ENCODE assay signal across 8 cellular contexts in the genomic region with DNA sequence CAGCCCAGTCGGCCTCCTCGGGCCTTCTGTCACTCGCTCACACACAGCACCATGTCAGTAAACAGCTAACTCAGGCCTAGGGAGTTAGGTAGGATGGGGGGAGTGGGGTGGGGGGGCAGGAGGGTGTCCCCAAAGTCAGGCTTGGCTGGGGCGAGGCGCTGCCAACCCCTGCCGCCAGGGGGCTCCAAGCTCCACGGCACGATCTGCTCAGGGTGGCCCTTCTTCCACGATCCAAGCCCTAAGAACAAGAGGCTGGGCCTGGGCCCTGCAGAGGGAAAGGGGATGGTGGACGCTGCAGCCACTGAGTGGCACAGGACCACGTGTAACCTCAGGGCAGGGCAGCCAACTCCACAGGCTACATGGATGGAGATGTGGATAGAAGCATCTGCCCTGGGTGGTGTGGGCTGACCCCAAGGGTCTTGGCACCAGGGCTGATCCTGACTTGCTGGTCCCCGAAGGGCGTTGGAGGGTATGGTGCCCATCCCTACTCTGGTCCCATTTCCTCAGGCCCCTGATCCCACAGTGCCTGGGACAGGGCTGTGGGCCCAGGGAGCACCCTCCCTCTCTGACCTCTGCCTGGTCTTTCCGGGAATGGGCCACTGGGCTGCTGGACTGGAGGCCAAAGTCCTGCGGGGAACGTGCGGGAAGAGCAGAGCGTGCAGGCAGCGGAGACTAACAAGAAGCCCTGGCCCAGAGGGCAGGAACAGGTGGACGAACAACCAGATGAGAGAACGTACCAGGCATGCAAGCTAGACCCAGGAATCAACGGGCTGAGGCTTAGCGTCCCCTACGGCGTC. TPM values are rescaled to one million over a fixed set of nuclear protein-coding genes. Genes with fewer than 3 reads are reported as not detected.
DNase-seq lines count a peak whose midpoint lies in the region; ATAC-seq and TF ChIP-seq lines count a peak whose summit lies in the region.

No MANE protein-coding gene starts in this region.

- H3K36me3 ChIP-seq in lower lobe of right lung, result peaks cover 66% of the 10 kb centered on the region

- peak; percentile 76 for DNase-seq in DMS 273 (lab: John Stamatoyannopoulos, UW; ENCODE audit: unreplicated experiment)
- no peak for DNase-seq in DMS 273 treated with DMSO at 0.1 percent for 48 hours (lab: John Stamatoyannopoulos, UW)
- peak; percentile 76 for DNase-seq in NB4 (ENCODE audit: low read depth)
- peak; percentile 83 for DNase-seq in activated CD4-positive, alpha-beta T cell treated with anti-CD3 and anti-CD28 coated beads, Interleukin-2, amount 50 U/mL, for 1 hour
- DNase-seq in lower lobe of right lung, result peak; percentile 81
- peak; percentile 70 for DNase-seq in stimulated activated CD8-positive, alpha-beta memory T cell treated with anti-CD3 and anti-CD28 coated beads, Interleukin-15, amount 100 ng/mL, for 24 hours (ENCODE audit: low read depth)

- peak; percentile 82 for ATAC-seq in lower lobe of right lung
- ATAC-seq in GM21367 (IDR thresholded peaks at IDR 0.05; ENCODE audit: unreplicated experiment), result no peak

- intact Hi-C loops in lower lobe of right lung (cut with DNase I), result no loop called here

- peak overlapping the region; percentile 54 for H3K27ac ChIP-seq in cingulate gyrus (ENCODE audit: low read depth, low read length)
- H3K27ac ChIP-seq in lower lobe of right lung, result no peak overlapping the region

- no peak for TF ChIP-seq POLR2A in NB4 (IDR thresholded peaks at IDR 0.05; ENCODE audit: extremely low read depth, insufficient read length)

- no peak overlapping the region for H3K4me3 ChIP-seq in NB4 (ENCODE audit: low read depth, low read length)
- no peak overlapping the region for H3K4me3 ChIP-seq in lower lobe of right lung

- peaks cover 13% of the 10 kb centered on the region for H3K4me1 ChIP-seq in lower lobe of right lung

- no peaks in the 10 kb centered on the region for H3K27me3 ChIP-seq in lower lobe of right lung (ENCODE audit: low read depth)

- TF ChIP-seq CTCF in NB4 (IDR thresholded peaks at IDR 0.05; ENCODE audit: low read depth, low read length), result peak; percentile 72
- peak; percentile 96 for TF ChIP-seq CTCF in lower lobe of right lung (IDR thresholded peaks at IDR 0.05)

- H3K9me3 ChIP-seq in lower lobe of right lung, result no peaks in the 10 kb centered on the region

RNA-seq across cellular contexts. Expression of gene TXNRD2, which starts 29.1 kb away (rescaled TPM):
- total RNA-seq in lower lobe of right lung, result 47.5 TPM

RNA-seq across cellular contexts. Expression of gene COMT, which starts 29.1 kb away (rescaled TPM):
- 235 TPM for total RNA-seq in lower lobe of right lung

RNA-seq across cellular contexts. Expression of gene ARVCF, which starts 45.9 kb away (rescaled TPM):
- total RNA-seq in lower lobe of right lung, result 16.8 TPM

RNA-seq across cellular contexts. Expression of gene TANGO2, which starts 50.2 kb away (rescaled TPM):
- total RNA-seq in lower lobe of right lung, result 45.1 TPM
